ENCODE assay signal across 8 cellular contexts in the genomic region with DNA sequence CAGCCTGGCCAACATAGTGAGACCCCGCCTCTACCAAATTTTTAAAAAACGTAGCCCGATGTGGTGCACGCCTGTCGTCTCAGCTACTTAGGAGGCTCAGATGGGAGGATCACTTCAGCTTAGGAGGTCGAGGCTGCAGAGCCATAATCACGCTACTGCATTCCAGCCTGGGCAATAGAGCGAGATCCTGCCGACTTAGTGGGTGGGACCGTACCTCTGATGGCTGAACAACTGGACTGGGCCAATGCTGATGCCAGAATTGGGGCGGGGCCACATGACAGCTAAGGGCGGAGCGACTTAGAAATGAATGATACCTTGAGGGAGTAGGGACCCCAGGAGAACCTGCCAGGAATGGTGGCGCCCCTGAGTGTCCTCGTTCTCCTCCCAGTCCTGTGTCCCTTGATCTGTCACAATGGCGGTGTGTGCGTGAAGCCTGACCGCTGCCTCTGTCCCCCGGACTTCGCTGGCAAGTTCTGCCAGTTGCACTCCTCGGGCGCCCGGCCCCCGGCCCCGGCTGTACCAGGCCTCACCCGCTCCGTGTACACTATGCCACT. TPM values are rescaled to one million over a fixed set of nuclear protein-coding genes. Genes with fewer than 3 reads are reported as not detected.
DNase-seq lines count a peak whose midpoint lies in the region; ATAC-seq, FAIRE-seq and TF ChIP-seq lines count a peak whose summit lies in the region.

No MANE protein-coding gene starts in this region.

- H3K27me3 ChIP-seq in HepG2 (ENCODE audit: control insufficient read depth in 1 of 2, insufficient read depth in 2 of 2, low read length in 2 of 2), result peaks cover 2 to 61% of the 10 kb centered on the region in 2 experiments; a peak in 4 of 5 replicates
- H3K27me3 ChIP-seq in tibial nerve, result peaks cover 0 to 6% of the 10 kb centered on the region in 2 donors

- TF ChIP-seq RAD21 in HepG2 (CRISPR knock-in tag; IDR thresholded peaks at IDR 0.05), result no peak

- H3K4me3 ChIP-seq in HepG2 (replicated peaks in 1 of 3; ENCODE audit: insufficient read depth in 1 of 3, low read depth in 2 of 3, low read length in 3 of 3) (peak overlapping the region; percentile 43 to 77 (median 55); a peak in 3 of 6 replicates), tibial nerve (peak overlapping the region in 3 of 4 donors; percentile 36 to 90 (median 52))

- H2AFZ ChIP-seq in HepG2 (ENCODE audit: low read length), result no peak overlapping the region

- no peaks in the 10 kb centered on the region for H3K9me3 ChIP-seq in HepG2 (ENCODE audit: low read length)
- no peaks in the 10 kb centered on the region for H3K9me3 ChIP-seq in tibial nerve

- no peaks in the 10 kb centered on the region for H3K36me3 Mint-ChIP-seq in activated CD8-positive, alpha-beta memory T cell treated with anti-CD3 and anti-CD28 coated beads, Interleukin-2, amount 10 ng/mL, durations not matched to agents 7 days and 5 days
- H3K36me3 Mint-ChIP-seq in activated T-helper 1 cell treated with anti-CD3 and anti-CD28 coated beads, Interleukin-12 subunit alpha, Interleukin-12 subunit beta, Interleukin-2, Interleukin-4 antibody, amounts not matched to agents 30 ng/mL and 10 ng/mL and 1 ng/mL, durations not matched to agents 14 hours and 24 hours and 36 hours (ENCODE audit: low read depth), result no peaks in the 10 kb centered on the region

- intact Hi-C loops in activated T-helper 1 cell treated with anti-CD3 and anti-CD28 coated beads, Interleukin-12 subunit alpha, Interleukin-12 subunit beta, Interleukin-2, Interleukin-4 antibody, amounts not matched to agents 30 ng/mL and 10 ng/mL and 1 ng/mL, durations not matched to agents 14 hours and 24 hours and 36 hours (cut with micrococcal nuclease), result loop anchor here (1.0 to 10.0 kb wide), 11 partner anchors 10 to 460 kb away; partner anchors contain the start of genes BLVRB, RAB4B, SERTAD3 and SHKBP1
- intact Hi-C loops in HepG2 (cut with micrococcal nuclease; ENCODE audit: unreplicated experiment), result no loop called here

- no peaks in the 10 kb centered on the region for H3K79me2 ChIP-seq in HepG2 (ENCODE audit: insufficient read depth, low read length)

- CTCF ChIA-PET in activated CD8-positive, alpha-beta memory T cell treated with anti-CD3 and anti-CD28 coated beads, Interleukin-2, amount 10 ng/mL, durations not matched to agents 7 days and 5 days (lab: Charles Lee), result interaction anchor here (0.9 to 9.3 kb wide), 16 partner anchors 10 to 659 kb away, joined by 3 to 88 read pairs (median 6); partner anchors contain the start of genes BLVRB and HNRNPUL1
- CTCF ChIA-PET in HepG2 (lab: Yijun Ruan, JAX; ENCODE audit: low intra/inter-chr PET ratio, low total read pairs), result interaction anchor here (6.8 kb wide), 1 partner anchor 30 kb away, joined by 37 read pairs; no protein-coding TSS in a partner anchor

- TF ChIP-seq POLR2A in HepG2 (IDR thresholded peaks at IDR 0.05; ENCODE audit: insufficient read depth in 1 of 2, low read depth in 2 of 2, low read length in 2 of 2) (no peak), tibial nerve (IDR thresholded peaks at IDR 0.05) (no peak)

- DNase-seq in activated CD8-positive, alpha-beta memory T cell treated with anti-CD3 and anti-CD28 coated beads, Interleukin-2, amount 10 ng/mL, durations not matched to agents 7 days and 5 days, result peak; percentile 60
- no peak for DNase-seq in activated CD8-positive, alpha-beta memory T cell treated with anti-CD3 and anti-CD28 coated beads, Interleukin-2, amount 50 U/mL, for 48 hours
- no peak for DNase-seq in activated T-helper 1 cell treated with anti-CD3 and anti-CD28 coated beads, Interleukin-12 subunit alpha, Interleukin-12 subunit beta, Interleukin-2, Interleukin-4 antibody, amounts not matched to agents 30 ng/mL and 10 ng/mL and 1 ng/mL, durations not matched to agents 14 hours and 24 hours and 36 hours (ENCODE audit: low spot score)
- DNase-seq in HepG2 (ENCODE audit: low spot score) (no peak), tibial nerve (ENCODE audit: low spot score in 2 of 2) (no peak), SK-N-DZ (ENCODE audit: low spot score) (no peak)

- no peak overlapping the region for H3K9ac ChIP-seq in HepG2 (ENCODE audit: insufficient read depth, low read depth, low read length)

- ATAC-seq in activated CD8-positive, alpha-beta memory T cell treated with anti-CD3 and anti-CD28 coated beads, Interleukin-2, amount 10 ng/mL, durations not matched to agents 7 days and 5 days, result no peak
- ATAC-seq in HepG2 (no peak), HG02642 (IDR thresholded peaks at IDR 0.05; ENCODE audit: poor library complexity, unreplicated experiment) (no peak), GM21737 (IDR thresholded peaks at IDR 0.05; ENCODE audit: unreplicated experiment) (no peak)

- H3K27ac ChIP-seq in HepG2 (ENCODE audit: extremely low read length, insufficient read depth, low read length) (no peak overlapping the region), tibial nerve (peak overlapping the region; percentile 84 to 95 (median 92))

- no TSS peak for BruUV-seq in HepG2 (replicated peaks; lab: Mats Ljungman, UMichigan)

- peaks cover 58% of the 10 kb centered on the region for H3K4me1 Mint-ChIP-seq in activated CD8-positive, alpha-beta memory T cell treated with anti-CD3 and anti-CD28 coated beads, Interleukin-2, amount 10 ng/mL, durations not matched to agents 7 days and 5 days
- H3K4me1 Mint-ChIP-seq in activated T-helper 1 cell treated with anti-CD3 and anti-CD28 coated beads, Interleukin-12 subunit alpha, Interleukin-12 subunit beta, Interleukin-2, Interleukin-4 antibody, amounts not matched to agents 30 ng/mL and 10 ng/mL and 1 ng/mL, durations not matched to agents 14 hours and 24 hours and 36 hours (ENCODE audit: low read depth), result peaks cover 54% of the 10 kb centered on the region

- peak overlapping the region; percentile 85 for H3K4me3 Mint-ChIP-seq in activated CD8-positive, alpha-beta memory T cell treated with anti-CD3 and anti-CD28 coated beads, Interleukin-2, amount 10 ng/mL, durations not matched to agents 7 days and 5 days
- H3K4me3 Mint-ChIP-seq in activated T-helper 1 cell treated with anti-CD3 and anti-CD28 coated beads, Interleukin-12 subunit alpha, Interleukin-12 subunit beta, Interleukin-2, Interleukin-4 antibody, amounts not matched to agents 30 ng/mL and 10 ng/mL and 1 ng/mL, durations not matched to agents 14 hours and 24 hours and 36 hours, result peak overlapping the region; percentile 86

- no peaks in the 10 kb centered on the region for H3K36me3 ChIP-seq in HepG2 (replicated peaks in 1 of 2; ENCODE audit: control insufficient read depth in 1 of 2, insufficient read depth in 2 of 2, low read length in 2 of 2)
- no peaks in the 10 kb centered on the region for H3K36me3 ChIP-seq in tibial nerve

- no peak for FAIRE-seq in HepG2 (lab: Jason Lieb, UNC)

- 45% methylated on average over 7 of the region's 27 CpGs for WGBS in HepG2 (ENCODE audit: low lambda C conversion rate)
- WGBS in tibial nerve, 2 donors, result 39 to 49% methylated on average over 20 to 26 of the region's 27 CpGs

- H3K9me3 Mint-ChIP-seq in activated CD8-positive, alpha-beta memory T cell treated with anti-CD3 and anti-CD28 coated beads, Interleukin-2, amount 10 ng/mL, durations not matched to agents 7 days and 5 days (ENCODE audit: low read depth), result no peaks in the 10 kb centered on the region
- no peaks in the 10 kb centered on the region for H3K9me3 Mint-ChIP-seq in activated T-helper 1 cell treated with anti-CD3 and anti-CD28 coated beads, Interleukin-12 subunit alpha, Interleukin-12 subunit beta, Interleukin-2, Interleukin-4 antibody, amounts not matched to agents 30 ng/mL and 10 ng/mL and 1 ng/mL, durations not matched to agents 14 hours and 24 hours and 36 hours

- TF ChIP-seq CTCF in HepG2 (CRISPR knock-in tag; IDR thresholded peaks at IDR 0.05), result no peak
- no peak for TF ChIP-seq CTCF in tibial nerve (IDR thresholded peaks at IDR 0.05)

- H3K4me1 ChIP-seq in HepG2 (ENCODE audit: insufficient read depth, low read length) (peaks cover 80% of the 10 kb centered on the region), tibial nerve (peaks cover 0 to 95% (median 72%) of the 10 kb centered on the region in 4 donors)

- POLR2A ChIA-PET in HepG2 (lab: Yijun Ruan, JAX), result interaction anchor here (1.0 to 2.7 kb wide), 6 partner anchors 10 to 227 kb away, joined by 3 to 9 read pairs (median 3); partner anchors contain the start of gene SERTAD1

- peak overlapping the region; percentile 82 for H3K27ac Mint-ChIP-seq in activated CD8-positive, alpha-beta memory T cell treated with anti-CD3 and anti-CD28 coated beads, Interleukin-2, amount 10 ng/mL, durations not matched to agents 7 days and 5 days
- H3K27ac Mint-ChIP-seq in activated T-helper 1 cell treated with anti-CD3 and anti-CD28 coated beads, Interleukin-12 subunit alpha, Interleukin-12 subunit beta, Interleukin-2, Interleukin-4 antibody, amounts not matched to agents 30 ng/mL and 10 ng/mL and 1 ng/mL, durations not matched to agents 14 hours and 24 hours and 36 hours, result peak overlapping the region; percentile 96

- in situ Hi-C loops in HepG2 (cut with HindIII; ENCODE audit: extremely low pct_ligation_motif_present, low pct_unique_long_range_greater_than_20kb), result loop anchor here (5.0 kb wide), 1 partner anchor 72 kb away; no protein-coding TSS in a partner anchor

- H3K27me3 Mint-ChIP-seq in activated CD8-positive, alpha-beta memory T cell treated with anti-CD3 and anti-CD28 coated beads, Interleukin-2, amount 10 ng/mL, durations not matched to agents 7 days and 5 days, result peaks cover 19% of the 10 kb centered on the region
- peaks cover 16% of the 10 kb centered on the region for H3K27me3 Mint-ChIP-seq in activated T-helper 1 cell treated with anti-CD3 and anti-CD28 coated beads, Interleukin-12 subunit alpha, Interleukin-12 subunit beta, Interleukin-2, Interleukin-4 antibody, amounts not matched to agents 30 ng/mL and 10 ng/mL and 1 ng/mL, durations not matched to agents 14 hours and 24 hours and 36 hours (ENCODE audit: insufficient read depth)

- TF ChIP-seq EP300 in HepG2 (IDR thresholded peaks at IDR 0.05; ENCODE audit: low read depth in 2 of 2, low read length in 2 of 2) (no peak), HepG2 (CRISPR knock-in tag; IDR thresholded peaks at IDR 0.05; ENCODE audit: borderline replicate concordance) (no peak), tibial nerve (IDR thresholded peaks at IDR 0.05) (no peak)

- H3K4me2 ChIP-seq in HepG2 (ENCODE audit: low read depth, low read length), result peak overlapping the region; percentile 84

- no peaks in the 10 kb centered on the region; the same call in 1 of the 2 replicates for H4K20me1 ChIP-seq in HepG2 (ENCODE audit: insufficient read depth, low read length)

RNA-seq across cellular contexts. Expression of gene LTBP4, which starts 3.6 kb away (rescaled TPM):
- total RNA-seq in activated CD8-positive, alpha-beta memory T cell treated with anti-CD3 and anti-CD28 coated beads, Interleukin-2, amount 10 ng/mL, durations not matched to agents 7 days and 5 days, result 10 to 100 TPM; 42.8 to 75.9 TPM
- 107 and 116 TPM in 2 replicates for total RNA-seq in activated T-helper 1 cell treated with anti-CD3 and anti-CD28 coated beads, Interleukin-12 subunit alpha, Interleukin-12 subunit beta, Interleukin-2, Interleukin-4 antibody, amounts not matched to agents 30 ng/mL and 10 ng/mL and 1 ng/mL, durations not matched to agents 14 hours and 24 hours and 36 hours
- 0.45 and 0.86 TPM in 2 replicates for total RNA-seq in HepG2 (2016; rRNA removed; fragmentation: Illumina TruSeq; extraction: Trizol)
- 0.97 and 1.7 TPM in 2 replicates for total RNA-seq in HepG2 (2016; cell fraction: cytosol; rRNA removed; fragmentation: Illumina TruSeq; extraction: Trizol; ENCODE audit: low read depth)
- 0.65 and 0.95 TPM in 2 replicates for total RNA-seq in HepG2 (2016; cell fraction: insoluble cytoplasmic fraction; rRNA removed; fragmentation: Illumina TruSeq; extraction: Trizol)
- total RNA-seq in HepG2 (2016; cell fraction: membrane; rRNA removed; fragmentation: Illumina TruSeq; extraction: Trizol), result 0.37 and 1.2 TPM in 2 replicates
- total RNA-seq in HepG2 (2016; cell fraction: nucleus; rRNA removed; fragmentation: Illumina TruSeq; extraction: Trizol), result 0.81 and 1.2 TPM in 2 replicates
- polyA plus RNA-seq in HepG2 (2011; rRNA removed), result 2.2 and 2.3 TPM in 2 replicates
- 0.73 and 1.1 TPM in 2 replicates for polyA plus RNA-seq in HepG2 (2011; cell fraction: cytosol; rRNA removed)
- 13.9 and 21.0 TPM in 2 replicates for polyA plus RNA-seq in HepG2 (2011; cell fraction: nucleus; rRNA removed)
- 3.8 and 4.0 TPM in 2 replicates for polyA plus RNA-seq in HepG2 (2012)
- polyA plus RNA-seq in HepG2 (2016; cell fraction: cytosol; fragmentation: Illumina TruSeq; extraction: Trizol; ENCODE audit: low read depth), result 0.32 TPM in 2 replicates
- 0.66 and 0.89 TPM in 2 replicates for polyA plus RNA-seq in HepG2 (2016; cell fraction: insoluble cytoplasmic fraction; fragmentation: Illumina TruSeq; extraction: Trizol; ENCODE audit: low read depth)
- 0.61 and 0.92 TPM in 2 replicates for polyA plus RNA-seq in HepG2 (2016; cell fraction: membrane; fragmentation: Illumina TruSeq; extraction: Trizol; ENCODE audit: low read depth)
- polyA plus RNA-seq in HepG2 (2016; cell fraction: nucleus; fragmentation: Illumina TruSeq; extraction: Trizol; ENCODE audit: insufficient read depth, low read depth), result 3.8 and 5.0 TPM in 2 replicates
- polyA minus RNA-seq in HepG2 (2011; rRNA and poly(A)+ RNA removed; ENCODE audit: low replicate concordance), result 2.3 and 20.6 TPM in 2 replicates
- 1.2 and 2.7 TPM in 2 replicates for polyA minus RNA-seq in HepG2 (2011; cell fraction: cytosol; rRNA and poly(A)+ RNA removed)
- 2.4 and 2.6 TPM in 2 replicates for polyA minus RNA-seq in HepG2 (2011; cell fraction: nucleus; rRNA and poly(A)+ RNA removed)
- 1,000 to 10,000 TPM in 2 of 4 donors, 100 to 1,000 TPM in 2; 851 to 1,504 (median 1,156) TPM for total RNA-seq in tibial nerve
- 29.0 and 34.3 TPM in 2 replicates for polyA plus RNA-seq in SK-N-DZ (2014; cell fraction: cytosol; rRNA removed)
- 273 and 335 TPM in 2 replicates for polyA plus RNA-seq in SK-N-DZ (2014; cell fraction: nucleus; rRNA removed)

RNA-seq across cellular contexts. Expression of gene SHKBP1, which starts 28.1 kb away (rescaled TPM):
- 100 to 1,000 TPM; 135 to 153 TPM for total RNA-seq in activated CD8-positive, alpha-beta memory T cell treated with anti-CD3 and anti-CD28 coated beads, Interleukin-2, amount 10 ng/mL, durations not matched to agents 7 days and 5 days
- 102 and 113 TPM in 2 replicates for total RNA-seq in activated T-helper 1 cell treated with anti-CD3 and anti-CD28 coated beads, Interleukin-12 subunit alpha, Interleukin-12 subunit beta, Interleukin-2, Interleukin-4 antibody, amounts not matched to agents 30 ng/mL and 10 ng/mL and 1 ng/mL, durations not matched to agents 14 hours and 24 hours and 36 hours
- total RNA-seq in HepG2 (2016; rRNA removed; fragmentation: Illumina TruSeq; extraction: Trizol) (13.8 and 16.2 TPM in 2 replicates), tibial nerve (100 to 1,000 TPM in 1 of 4 donors, 10 to 100 TPM in 3; 40.8 to 129 (median 51.2) TPM)
- total RNA-seq in HepG2 (2016; cell fraction: cytosol; rRNA removed; fragmentation: Illumina TruSeq; extraction: Trizol; ENCODE audit: low read depth), result 5.3 and 5.6 TPM in 2 replicates
- total RNA-seq in HepG2 (2016; cell fraction: insoluble cytoplasmic fraction; rRNA removed; fragmentation: Illumina TruSeq; extraction: Trizol), result 13.0 and 17.7 TPM in 2 replicates
- total RNA-seq in HepG2 (2016; cell fraction: membrane; rRNA removed; fragmentation: Illumina TruSeq; extraction: Trizol), result 7.8 and 10.7 TPM in 2 replicates
- 13.0 and 13.3 TPM in 2 replicates for total RNA-seq in HepG2 (2016; cell fraction: nucleus; rRNA removed; fragmentation: Illumina TruSeq; extraction: Trizol)
- 17.4 and 20.6 TPM in 2 replicates for polyA plus RNA-seq in HepG2 (2011; rRNA removed)
- 13.3 and 18.5 TPM in 2 replicates for polyA plus RNA-seq in HepG2 (2011; cell fraction: cytosol; rRNA removed)
- polyA plus RNA-seq in HepG2 (2011; cell fraction: nucleus; rRNA removed), result 67.9 and 84.5 TPM in 2 replicates
- polyA plus RNA-seq in HepG2 (2012), result 15.6 and 36.6 TPM in 2 replicates
- polyA plus RNA-seq in HepG2 (2016; cell fraction: cytosol; fragmentation: Illumina TruSeq; extraction: Trizol; ENCODE audit: low read depth), result 7.9 and 8.8 TPM in 2 replicates
- 20.3 and 25.0 TPM in 2 replicates for polyA plus RNA-seq in HepG2 (2016; cell fraction: insoluble cytoplasmic fraction; fragmentation: Illumina TruSeq; extraction: Trizol; ENCODE audit: low read depth)
- 14.5 and 16.5 TPM in 2 replicates for polyA plus RNA-seq in HepG2 (2016; cell fraction: membrane; fragmentation: Illumina TruSeq; extraction: Trizol; ENCODE audit: low read depth)
- 34.3 and 43.8 TPM in 2 replicates for polyA plus RNA-seq in HepG2 (2016; cell fraction: nucleus; fragmentation: Illumina TruSeq; extraction: Trizol; ENCODE audit: insufficient read depth, low read depth)
- 46.9 and 53.5 TPM in 2 replicates for polyA minus RNA-seq in HepG2 (2011; rRNA and poly(A)+ RNA removed; ENCODE audit: low replicate concordance)
- 25.8 and 30.2 TPM in 2 replicates for polyA minus RNA-seq in HepG2 (2011; cell fraction: cytosol; rRNA and poly(A)+ RNA removed)
- polyA minus RNA-seq in HepG2 (2011; cell fraction: nucleus; rRNA and poly(A)+ RNA removed), result 15.2 and 18.8 TPM in 2 replicates
- polyA plus RNA-seq in SK-N-DZ (2014; cell fraction: cytosol; rRNA removed), result 58.1 and 70.1 TPM in 2 replicates
- polyA plus RNA-seq in SK-N-DZ (2014; cell fraction: nucleus; rRNA removed), result 75.2 and 81.7 TPM in 2 replicates

Comparison
In these comparisons a context has a peak if more than half of its experiments do, and no peak if none do; other contexts are left out.
1. RNA of gene LTBP4, which starts 3.6 kb away (total RNA-seq): 851 to 1,504 TPM in tibial nerve, 107 to 116 TPM in activated T-helper 1 cell treated with anti-CD3 and anti-CD28 coated beads, Interleukin-12 subunit alpha, Interleukin-12 subunit beta, Interleukin-2, Interleukin-4 antibody, amounts not matched to agents 30 ng/mL and 10 ng/mL and 1 ng/mL, durations not matched to agents 14 hours and 24 hours and 36 hours and 42.8 to 75.9 TPM in activated CD8-positive, alpha-beta memory T cell treated with anti-CD3 and anti-CD28 coated beads, Interleukin-2, amount 10 ng/mL, durations not matched to agents 7 days and 5 days; 0.37 to 1.7 TPM in HepG2; every median in the first group is over 10 times any median in the second.